9 cellular contexts compared by ENCODE assay signal in genomic region chr1:31760422-31760900, GRCh38. TPM values are rescaled to one million over a fixed set of nuclear protein-coding genes. Genes with fewer than 3 reads are reported as not detected.
DNase-seq lines count a peak whose midpoint lies in the region; ATAC-seq, FAIRE-seq and TF ChIP-seq lines count a peak whose summit lies in the region.
"Had no signal": no experiment of that assay in that cellular context is flagged by ENCODE, and none has a peak within 500 bp of the region (broad histone marks: within the 10 kb centered on the region; RNA-seq: fewer than 3 reads in every experiment).

No MANE protein-coding gene starts in this region.

- H3K79me2 ChIP-seq in osteoblast (ENCODE audit: insufficient read depth, low read length) = peaks cover 2% of the 10 kb centered on the region

- POLR2A ChIA-PET in Panc1 (lab: Charles Lee) = interaction anchor here (0.5 to 2.2 kb wide), 4 partner anchors 29 to 355 kb away, joined by 3 to 21 read pairs (median 4); no protein-coding TSS in a partner anchor

- H3K4me1 ChIP-seq in Panc1 (ENCODE audit: control insufficient read depth, insufficient read depth, low read length) (peaks cover 41% of the 10 kb centered on the region), esophagus (ENCODE audit: control insufficient read depth in 2 of 2, insufficient read depth in 2 of 2, low read length in 1 of 2) (peaks cover 2 to 9% of the 10 kb centered on the region in 2 donors), osteoblast (ENCODE audit: insufficient read depth, low read length) (peaks cover 36% of the 10 kb centered on the region)

- no peak for DNase-seq in GM12865 (ENCODE audit: low read depth)
- no peak for DNase-seq in Panc1 (ENCODE audit: low read depth, low spot score)
- no peak for DNase-seq in osteoblast (ENCODE audit: insufficient read length, low spot score, missing footprints)
- DNase-seq in GF-D8 (lab: John Stamatoyannopoulos, UW) = no peak
- no peak for DNase-seq in D721Med (ENCODE audit: insufficient read length, low spot score)
- no peak for DNase-seq in stimulated activated CD8-positive, alpha-beta memory T cell treated with anti-CD3 and anti-CD28 coated beads, Interleukin-4, amount 100 ng/mL, for 48 hours

- H4K20me1 ChIP-seq in osteoblast (ENCODE audit: insufficient read depth, low read length) = peaks cover 10% of the 10 kb centered on the region

- intact Hi-C loops in Panc1 (cut with micrococcal nuclease; ENCODE audit: unreplicated experiment) = no loop called here

- 2 to 3% methylated on average over 32 to 36 of the region's 36 CpGs for WGBS in esophagus, 2 donors

- H3K27me3 ChIP-seq in Panc1 (ENCODE audit: control insufficient read depth, insufficient read depth, low read length) = no peaks in the 10 kb centered on the region
- H3K27me3 ChIP-seq in esophagus (ENCODE audit: control insufficient read depth in 1 of 2, insufficient read depth in 2 of 2, low read length in 2 of 2) = peaks cover 0 to 9% of the 10 kb centered on the region in 2 donors
- H3K27me3 ChIP-seq in osteoblast (ENCODE audit: insufficient read depth, low read length) = no peaks in the 10 kb centered on the region

- H3K4me3 ChIP-seq in GM12865 (ENCODE audit: low read depth, low read length) (0 out of 2 replicates have a peak overlapping the region, but pooled peaks have one; percentile 20), Panc1 (ENCODE audit: low read depth in 2 of 2, low read length in 2 of 2) (peak overlapping the region; percentile 56 to 82), esophagus (ENCODE audit: low read depth in 1 of 2, low read length in 2 of 2) (peak overlapping the region; percentile 23 to 40), osteoblast (ENCODE audit: insufficient read depth, low read length) (peak overlapping the region; percentile 74)

- CTCF ChIA-PET in Panc1 (lab: Charles Lee) = interaction anchor here (0.6 to 1.1 kb wide), 4 partner anchors 9 to 851 kb away, joined by 4 to 10 read pairs (median 8); no protein-coding TSS in a partner anchor

- peak overlapping the region; percentile 85 for H2AFZ ChIP-seq in osteoblast (ENCODE audit: low read length)

- H3K27ac ChIP-seq in Panc1 (ENCODE audit: low read length) = peak overlapping the region; percentile 89
- no peak overlapping the region for H3K27ac ChIP-seq in esophagus (ENCODE audit: low read depth in 2 of 2, low read length in 1 of 2)
- H3K27ac ChIP-seq in osteoblast (ENCODE audit: low read depth, low read length) = peak overlapping the region; percentile 19

- TF ChIP-seq CTCF in GM12865 (IDR thresholded peaks at IDR 0.05; ENCODE audit: insufficient read depth, low read depth, low read length, missing control alignments) (no peak), Panc1 (IDR thresholded peaks at IDR 0.05) (no peak), osteoblast (IDR thresholded peaks at IDR 0.05; ENCODE audit: extremely low read depth, low read depth, low read length) (no peak), D721Med (IDR thresholded peaks at IDR 0.05; ENCODE audit: insufficient read depth, missing control alignments) (no peak)

- H3K4me2 ChIP-seq in osteoblast (ENCODE audit: insufficient read depth, low read length) = peak overlapping the region; percentile 92

- ATAC-seq in Panc1 (peak; percentile 18), GM21786 (IDR thresholded peaks at IDR 0.05; ENCODE audit: unreplicated experiment) (no peak)

- in situ Hi-C loops in Panc1 (cut with HindIII; ENCODE audit: low pct_unique_long_range_greater_than_20kb, low sequenced_read_pairs) = no loop called here

- no TSS peak for BruUV-seq in Panc1 (replicated peaks; lab: Mats Ljungman, UMichigan)

- no peak for FAIRE-seq in D721Med (lab: Jason Lieb, UNC)

- H3K9me3 ChIP-seq in Panc1 (ENCODE audit: control insufficient read depth, insufficient read depth, low read depth, low read length) (no peaks in the 10 kb centered on the region), esophagus (ENCODE audit: control insufficient read depth in 2 of 2, insufficient read depth in 1 of 2, low read depth in 1 of 2, low read length in 1 of 2) (no peaks in the 10 kb centered on the region), osteoblast (ENCODE audit: low read depth, low read length) (no peaks in the 10 kb centered on the region)

- H3K36me3 ChIP-seq in Panc1 (ENCODE audit: control insufficient read depth, insufficient read depth, low read length) (no peaks in the 10 kb centered on the region; the same call in 1 of the 2 replicates), esophagus (ENCODE audit: control insufficient read depth in 2 of 2, insufficient read depth in 2 of 2, low read length in 1 of 2) (no peaks in the 10 kb centered on the region), osteoblast (ENCODE audit: insufficient read depth, low read length) (no peaks in the 10 kb centered on the region)

RNA-seq across cellular contexts. Expression of gene ADGRB2, which starts 3.7 kb away (rescaled TPM):
- total RNA-seq in Panc1 (2021; ENCODE audit: unreplicated experiment) = 34.8 TPM
- polyA plus RNA-seq in Panc1 (2012; ENCODE audit: insufficient read length) = 31.5 TPM
- polyA plus RNA-seq in esophagus = under 1 TPM; 0.34 to 0.51 TPM
- total RNA-seq in osteoblast = 5.8 and 7.4 TPM in 2 replicates

RNA-seq across cellular contexts. Expression of gene SPOCD1, which starts 55.4 kb away (rescaled TPM):
- total RNA-seq in Panc1 (2021; ENCODE audit: unreplicated experiment) (0.54 TPM), osteoblast (58.6 and 67.8 TPM in 2 replicates)
- 0.22 TPM for polyA plus RNA-seq in Panc1 (2012; ENCODE audit: insufficient read length)
- under 1 TPM; 0.08 to 0.13 TPM for polyA plus RNA-seq in esophagus
- total RNA-seq: T-helper 2 cell treated with Interferon-gamma antibody and Interleukin-4, amounts not matched to agents 100 ng/mL and 5 ng/mL, for 36 hours had no signal

RNA-seq across cellular contexts. Expression of gene COL16A1, which starts 56.6 kb away (rescaled TPM):
- 7.6 TPM for total RNA-seq in Panc1 (2021; ENCODE audit: unreplicated experiment)
- polyA plus RNA-seq in Panc1 (2012; ENCODE audit: insufficient read length) = 3.5 TPM
- 10 to 100 TPM; 12.2 to 25.2 TPM for polyA plus RNA-seq in esophagus
- 158 and 197 TPM in 2 replicates for total RNA-seq in osteoblast
- total RNA-seq: T-helper 2 cell treated with Interferon-gamma antibody and Interleukin-4, amounts not matched to agents 100 ng/mL and 5 ng/mL, for 36 hours had no signal

Comparison
In these comparisons a context has a peak if more than half of its experiments do, and no peak if none do; other contexts are left out.
1. H3K4me3 ChIP-seq: peak in every context shown above with its lines; median percentile 74 in osteoblast; 69 in Panc1; 32 in esophagus; 20 in GM12865.
2. H3K27ac ChIP-seq: peak in Panc1 (single experiment) and osteoblast (single experiment); none in esophagus (0 of 2).
3. RNA of gene SPOCD1, which starts 55.4 kb away (total RNA-seq): 58.6 to 67.8 TPM in osteoblast; 0.54 TPM in Panc1 (single experiment); every median in the first group is over 10 times any median in the second.
4. RNA of gene COL16A1, which starts 56.6 kb away (total RNA-seq): 158 to 197 TPM in osteoblast; 7.6 TPM in Panc1 (single experiment); every median in the first group is over 10 times any median in the second.